10 cellular contexts compared by ENCODE assay signal in the genomic region with DNA sequence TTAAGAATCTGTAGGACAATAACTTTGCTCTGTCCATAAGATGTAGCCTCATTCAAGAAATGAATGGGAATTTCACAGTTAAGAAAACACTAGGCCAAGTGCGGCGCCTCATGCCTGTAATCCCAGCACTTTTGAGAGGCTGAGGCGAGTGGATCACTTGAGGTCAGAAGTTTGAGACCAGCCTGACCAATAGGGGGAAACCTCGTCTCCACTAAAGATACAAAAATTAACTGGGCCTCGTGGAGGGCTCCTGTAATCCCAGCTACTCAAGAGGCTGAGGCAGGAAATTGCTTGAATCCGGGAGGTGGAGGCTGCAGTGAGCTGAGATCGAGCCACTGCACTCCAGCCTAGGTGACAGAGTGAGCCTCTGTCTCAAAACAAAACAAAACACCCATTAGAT. TPM values are rescaled to one million over a fixed set of nuclear protein-coding genes. Genes with fewer than 3 reads are reported as not detected.
DNase-seq lines count a peak whose midpoint lies in the region; ATAC-seq and TF ChIP-seq lines count a peak whose summit lies in the region.
"Had no signal": no experiment of that assay in that cellular context is flagged by ENCODE, and none has a peak within 500 bp of the region (broad histone marks: within the 10 kb centered on the region; RNA-seq: fewer than 3 reads in every experiment).

No MANE protein-coding gene starts in this region.

- no peak overlapping the region for H3K4me3 ChIP-seq in foreskin fibroblast (ENCODE audit: low read depth in 1 of 2, low read length in 2 of 2)

- CTCF ChIA-PET in RWPE1 (lab: Yijun Ruan, JAX) = no interaction called here

- peak overlapping the region; percentile 31 to 65 for H3K27ac Mint-ChIP-seq in activated naive CD4-positive, alpha-beta T cell treated with anti-CD3 and anti-CD28 coated beads, Interleukin-2, amount 50 U/mL, for 72 hours
- peak overlapping the region; percentile 31 for H3K27ac Mint-ChIP-seq in type B pancreatic cell

- H3K9me3 Mint-ChIP-seq in activated naive CD4-positive, alpha-beta T cell treated with anti-CD3 and anti-CD28 coated beads, Interleukin-2, amount 50 U/mL, for 72 hours = no peaks in the 10 kb centered on the region
- no peaks in the 10 kb centered on the region for H3K9me3 Mint-ChIP-seq in type B pancreatic cell

- H3K4me3 Mint-ChIP-seq in type B pancreatic cell = no peak overlapping the region

- no peaks in the 10 kb centered on the region for H3K27me3 Mint-ChIP-seq in type B pancreatic cell

- peaks cover 7% of the 10 kb centered on the region for H3K4me1 Mint-ChIP-seq in type B pancreatic cell (ENCODE audit: unreplicated experiment)

- no peak for DNase-seq in activated naive CD4-positive, alpha-beta T cell treated with anti-CD3 and anti-CD28 coated beads, Interleukin-2, amount 50 U/mL, for 72 hours (ENCODE audit: low spot score in 2 of 2)
- no peak for DNase-seq in activated naive CD4-positive, alpha-beta T cell (lab: John Stamatoyannopoulos, UW)
- DNase-seq in RWPE1 (ENCODE audit: low spot score) (no peak), foreskin fibroblast (peak in 1 of 2 donors; percentile 50), type B pancreatic cell (ENCODE audit: extremely low spot score, unreplicated experiment) (no peak), NCI-H446 (lab: John Stamatoyannopoulos, UW) (no peak), HuH-7.5 (ENCODE audit: low spot score) (no peak)
- DNase-seq: foreskin melanocyte had no signal

- H3K27ac ChIP-seq in RWPE1 = no peak overlapping the region
- H3K27ac ChIP-seq: neutrophil had no signal

- TF ChIP-seq CTCF in RWPE1 (conservative IDR thresholded peaks at IDR 0.05; ENCODE audit: low read depth) (0 out of 2 replicates have a peak, but pooled peaks have one; percentile 7), foreskin fibroblast (IDR thresholded peaks at IDR 0.05; ENCODE audit: low read depth, low read length) (peak; percentile 18), type B pancreatic cell (conservative IDR thresholded peaks at IDR 0.05) (peak; percentile 34)

- ATAC-seq in activated naive CD4-positive, alpha-beta T cell treated with anti-CD3 and anti-CD28 coated beads, Interleukin-2, amount 50 U/mL, for 72 hours = no peak
- ATAC-seq in HG03565 (IDR thresholded peaks at IDR 0.05; ENCODE audit: unreplicated experiment) = no peak

- H3K36me3 Mint-ChIP-seq in activated naive CD4-positive, alpha-beta T cell treated with anti-CD3 and anti-CD28 coated beads, Interleukin-2, amount 50 U/mL, for 72 hours = peaks cover 0 to 6% of the 10 kb centered on the region in 2 donors
- H3K36me3 Mint-ChIP-seq in type B pancreatic cell = peaks cover 17% of the 10 kb centered on the region

- POLR2A ChIA-PET in RWPE1 (lab: Yijun Ruan, JAX; ENCODE audit: low non-redundant PET) = no interaction called here

RNA-seq across cellular contexts. Expression of a gene that starts 19.9 kb away (rescaled TPM):
- total RNA-seq in activated naive CD4-positive, alpha-beta T cell treated with anti-CD3 and anti-CD28 coated beads, Interleukin-2, amount 50 U/mL, for 72 hours = 100 to 1,000 TPM; 255 to 326 TPM
- 150 and 184 TPM in 2 replicates for total RNA-seq in type B pancreatic cell (ENCODE audit: low replicate concordance)

RNA-seq across cellular contexts. Expression of a gene that starts 44.6 kb away (rescaled TPM):
- 100 to 1,000 TPM; 154 to 181 TPM for total RNA-seq in activated naive CD4-positive, alpha-beta T cell treated with anti-CD3 and anti-CD28 coated beads, Interleukin-2, amount 50 U/mL, for 72 hours
- 99.1 and 101 TPM in 2 replicates for total RNA-seq in type B pancreatic cell (ENCODE audit: low replicate concordance)
